In genomic region chr9:104968025-104968982, GRCh38 we compare ENCODE assay signal across 8 cellular contexts. TPM values are rescaled to one million over a fixed set of nuclear protein-coding genes. Genes with fewer than 3 reads are reported as not detected.
A peak's percentile ranks its signal among the peaks of the same experiment; 100 is the strongest.
DNase-seq lines count a peak whose midpoint lies in the region; ATAC-seq and TF ChIP-seq lines count a peak whose summit lies in the region.

No MANE protein-coding gene starts in this region.

- intact Hi-C loops in spleen (cut with DNase I; ENCODE audit: low total_unique reads) = no loop called here

- 6 to 10% (median 7%) methylated on average over 43 to 50 of the region's 50 CpGs for WGBS in spleen, 5 donors

- CTCF ChIA-PET in AG04449 (lab: Yijun Ruan, JAX) = no interaction called here

- no peaks in the 10 kb centered on the region for H3K27me3 ChIP-seq in spleen (replicated peaks in 1 of 7)

- POLR2A ChIA-PET in AG04449 (lab: Yijun Ruan, JAX) = interaction anchor here (0.6 to 2.0 kb wide), 6 partner anchors 15 to 276 kb away, joined by 3 to 13 read pairs (median 3); partner anchors contain the start of genes ABCA1 and SLC44A1

- ATAC-seq in GM18873 (IDR thresholded peaks at IDR 0.05; ENCODE audit: low FRiP score, unreplicated experiment) = peak; percentile 81
- ATAC-seq in HG03159 (IDR thresholded peaks at IDR 0.05; ENCODE audit: unreplicated experiment) = peak; percentile 100

- H3K9me3 ChIP-seq in spleen = no peaks in the 10 kb centered on the region

- no peak for TF ChIP-seq CTCF in AG04449 (IDR thresholded peaks at IDR 0.05; ENCODE audit: insufficient read depth, low read length, missing control alignments)
- no peak for TF ChIP-seq CTCF in cardiac fibroblast (IDR thresholded peaks at IDR 0.05; ENCODE audit: low read depth, low read length)
- TF ChIP-seq CTCF in spleen (IDR thresholded peaks at IDR 0.05 in 8 of 11, conservative IDR thresholded peaks at IDR 0.05 in 3 of 11) = peak in 1 of 11 experiments; percentile 11

- peaks cover 0 to 34% (median 15%) of the 10 kb centered on the region in 6 donors for H3K4me1 ChIP-seq in spleen

- H3K27ac ChIP-seq in spleen = peak overlapping the region; percentile 72 to 93 (median 86)

- DNase-seq in AG04449 (ENCODE audit: low read depth, low spot score) (peak; percentile 82), NCI-H226 (peak; percentile 93), cardiac fibroblast (ENCODE audit: low read depth in 2 of 2) (peak; percentile 86 to 98), iris pigment epithelial cell (ENCODE audit: low read depth) (peak; percentile 85), spleen (peak; percentile 97)
- DNase-seq in activated CD4-positive, CD25-positive, alpha-beta regulatory T cell (lab: John Stamatoyannopoulos, UW) = peak; percentile 70 to 78 (median 74)

- TF ChIP-seq POLR2A in spleen (IDR thresholded peaks at IDR 0.05) = peak in 1 of 3 donors; percentile 30

- no peaks in the 10 kb centered on the region for H3K36me3 ChIP-seq in spleen

- H3K4me3 ChIP-seq in AG04449 (ENCODE audit: low read depth, low read length) (peak overlapping the region; percentile 95), cardiac fibroblast (replicated peaks in 1 of 2; ENCODE audit: low read depth in 2 of 2, low read length in 2 of 2) (peak overlapping the region; percentile 69 to 90), spleen (peak overlapping the region; percentile 56 to 87 (median 64))

RNA-seq across cellular contexts. Expression of gene ABCA1, which starts 40.3 kb away (rescaled TPM):
- total RNA-seq in spleen = 10 to 100 TPM; 55.0 to 78.4 (median 68.3) TPM
- polyA plus RNA-seq in spleen = 1 to 10 TPM; 4.5 to 5.0 (median 4.7) TPM

Comparison
In these comparisons a context has a peak if more than half of its experiments do, and no peak if none do; other contexts are left out.
1. Peak in every context shown above with its lines: DNase-seq, ATAC-seq, H3K4me3 ChIP-seq and H3K27ac ChIP-seq.